In genomic region chr2:155368934-155369333, GRCh38 we compare ENCODE assay signal across 9 cellular contexts.
DNase-seq lines count a peak whose midpoint lies in the region; ATAC-seq, FAIRE-seq and TF ChIP-seq lines count a peak whose summit lies in the region.
"Had no signal": no experiment of that assay in that cellular context is flagged by ENCODE, and none has a peak within 500 bp of the region (broad histone marks: within the 10 kb centered on the region; RNA-seq: fewer than 3 reads in every experiment).

No MANE protein-coding gene starts in this region.

- no peak overlapping the region for H3K23ac ChIP-seq in mesenchymal stem cell (ENCODE audit: low read length in 2 of 2)

- H3K9ac ChIP-seq in mesenchymal stem cell (ENCODE audit: low read length), result no peak overlapping the region

- peak in 1 of 2 experiments; percentile 19 for DNase-seq in A549 (ENCODE audit: low read depth in 1 of 2, low spot score in 1 of 2)
- peak; percentile 22 for DNase-seq in NCI-H460 (ENCODE audit: extremely low read depth, low read depth)
- DNase-seq in hepatic stellate cell (ENCODE audit: low spot score), result no peak
- no peak for DNase-seq in activated effector memory CD4-positive, alpha-beta T cell treated with anti-CD3 and anti-CD28 coated beads, Interleukin-2, amount 50 U/mL, for 16 hours
- no peak for DNase-seq in mesenchymal stem cell

- H3K9me3 ChIP-seq in A549, result no peaks in the 10 kb centered on the region
- no peaks in the 10 kb centered on the region for H3K9me3 ChIP-seq in mesenchymal stem cell (ENCODE audit: control insufficient read depth, low read length)

- H3K4ac ChIP-seq in mesenchymal stem cell (ENCODE audit: low read depth in 1 of 2, low read length in 2 of 2), result no peak overlapping the region

- POLR2A ChIA-PET in A549 (lab: Yijun Ruan, JAX), result interaction anchor here (0.6 kb wide), 1 partner anchor 1282 kb away, joined by 10 read pairs; no protein-coding TSS in a partner anchor

- no peak overlapping the region for H2BK120ac ChIP-seq in mesenchymal stem cell (ENCODE audit: low read depth, low read length)

- H4K8ac ChIP-seq in mesenchymal stem cell (ENCODE audit: low read length), result no peak overlapping the region

- no peak overlapping the region for H2BK12ac ChIP-seq in mesenchymal stem cell (ENCODE audit: low read length in 2 of 2)

- H3K4me3 ChIP-seq in A549, result no peak overlapping the region
- H3K4me3 ChIP-seq in mesenchymal stem cell (ENCODE audit: insufficient read depth in 1 of 2, low read depth in 1 of 2, low read length in 2 of 2), result no peak overlapping the region

- H4K91ac ChIP-seq in mesenchymal stem cell (ENCODE audit: low read length), result no peak overlapping the region

- no peaks in the 10 kb centered on the region for H3K4me1 ChIP-seq in A549
- no peaks in the 10 kb centered on the region for H3K4me1 ChIP-seq in mesenchymal stem cell (ENCODE audit: control insufficient read depth, insufficient read depth, low read depth, low read length)

- H3K4me2 ChIP-seq in A549, result no peak overlapping the region
- no peak overlapping the region for H3K4me2 ChIP-seq in mesenchymal stem cell (ENCODE audit: low read length, poor library complexity, severe bottlenecking)

- H2AFZ ChIP-seq in mesenchymal stem cell (ENCODE audit: low read depth, low read length), result no peak overlapping the region

- no peak overlapping the region for H3K27ac ChIP-seq in A549
- H3K27ac ChIP-seq in mesenchymal stem cell (ENCODE audit: low read length, poor library complexity, severe bottlenecking), result no peak overlapping the region

- TF ChIP-seq EP300 in A549 (IDR thresholded peaks at IDR 0.05), result no peak

- no peak overlapping the region for H2AK5ac ChIP-seq in mesenchymal stem cell (ENCODE audit: low read length, severe bottlenecking)

- TF ChIP-seq RAD21 in A549 (conservative IDR thresholded peaks at IDR 0.05 in 1 of 2, IDR thresholded peaks at IDR 0.05 in 1 of 2), result peak in 1 of 2 experiments; percentile 42; a peak in 2 of 5 replicates

- peak; percentile 46 for TF ChIP-seq CTCF in A549 (IDR thresholded peaks at IDR 0.05)

- H3K27me3 ChIP-seq in mesenchymal stem cell (ENCODE audit: control insufficient read depth in 1 of 2, insufficient read depth in 1 of 2, low read length in 2 of 2), result no peaks in the 10 kb centered on the region

- FAIRE-seq in A549 (lab: Jason Lieb, UNC), result no peak
- peak; percentile 60 for FAIRE-seq in endometrium (lab: Jason Lieb, UNC)

- CTCF ChIA-PET in A549 (lab: Yijun Ruan, JAX), result interaction anchor here (0.9 to 2.0 kb wide), 4 partner anchors 10 to 1815 kb away, joined by 3 to 7 read pairs (median 3); no protein-coding TSS in a partner anchor

- no peaks in the 10 kb centered on the region for H3K36me3 ChIP-seq in mesenchymal stem cell (ENCODE audit: control insufficient read depth in 1 of 2, insufficient read depth in 2 of 2, low read depth in 1 of 2, low read length in 2 of 2)

- H2BK5ac ChIP-seq in mesenchymal stem cell (ENCODE audit: low read depth, low read length, poor library complexity, severe bottlenecking), result no peak overlapping the region

- H3K18ac ChIP-seq in mesenchymal stem cell (ENCODE audit: low read depth in 1 of 2, low read length in 2 of 2), result no peak overlapping the region

- no peaks in the 10 kb centered on the region for H3K79me1 ChIP-seq in mesenchymal stem cell (replicated peaks; ENCODE audit: low read length, poor library complexity, severe bottlenecking)

- no peak for TF ChIP-seq POLR2A in A549 (IDR thresholded peaks at IDR 0.05; ENCODE audit: low read length)
- TF ChIP-seq POLR2A in GM18505 (IDR thresholded peaks at IDR 0.05; ENCODE audit: borderline replicate concordance, extremely low read depth, insufficient read depth, insufficient read length), result no peak

- H3K14ac ChIP-seq in mesenchymal stem cell (ENCODE audit: low read length in 2 of 2), result no peak overlapping the region

- H2BK15ac ChIP-seq in mesenchymal stem cell (ENCODE audit: low read depth, poor library complexity, severe bottlenecking), result no peak overlapping the region

- peak; percentile 30 to 56; a peak in 3 of 6 replicates for ATAC-seq in A549
- ATAC-seq in GM19395 (IDR thresholded peaks at IDR 0.05; ENCODE audit: unreplicated experiment), result peak; percentile 72
- no peak for ATAC-seq in GM18505 (IDR thresholded peaks at IDR 0.05; ENCODE audit: unreplicated experiment)
- ATAC-seq: activated T-helper 17 cell treated with anti-CD3 and anti-CD28 coated beads, Interleukin-2, amount 50 U/mL, for 72 hours had no signal

- WGBS in A549 (ENCODE audit: missing lambda C conversion rate), result 3% methylated on average over 1 of the region's 1 CpG
- WGBS in mesenchymal stem cell, result no CpG with 5 or more reads among the region's 1 CpG

TF ChIP-seq in A549, 52 proteins besides CTCF, POLR2A, EP300 and RAD21:
- TF ChIP-seq HES2 (IDR thresholded peaks at IDR 0.05) (no peak), NFE2L2 (conservative IDR thresholded peaks at IDR 0.05; ENCODE audit: low read length) (no peak), MYC (IDR thresholded peaks at IDR 0.05; ENCODE audit: borderline replicate concordance, low read length) (no peak), ZSCAN20 (CRISPR knock-in tag; IDR thresholded peaks at IDR 0.05) (no peak), CHD2 (IDR thresholded peaks at IDR 0.05; ENCODE audit: low read length, partially characterized antibody) (no peak), RARB (CRISPR knock-in tag; IDR thresholded peaks at IDR 0.05) (no peak), CBX2 (IDR thresholded peaks at IDR 0.05; ENCODE audit: borderline replicate concordance, low read depth) (no peak)
